13 cellular contexts compared by ENCODE assay signal in the genomic region with DNA sequence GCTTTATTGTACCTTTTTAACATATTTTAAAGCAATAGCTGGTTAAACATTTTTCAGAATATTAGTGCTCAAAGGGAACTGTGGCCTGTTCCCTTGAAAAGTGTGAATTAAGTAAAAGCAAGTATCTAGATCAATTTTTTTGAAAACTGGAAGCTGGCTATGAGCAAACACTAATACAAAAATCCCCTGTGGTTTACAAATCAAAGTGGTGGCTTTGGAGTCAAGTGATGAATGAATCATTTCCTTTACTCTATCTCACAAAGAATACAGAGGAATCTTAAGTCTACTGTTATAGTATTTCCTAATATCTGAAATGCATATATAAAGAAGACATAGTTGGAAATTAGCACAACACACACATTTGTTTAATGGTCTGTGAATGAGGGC.
DNase-seq lines count a peak whose midpoint lies in the region; ATAC-seq and TF ChIP-seq lines count a peak whose summit lies in the region.
"Had no signal": no experiment of that assay in that cellular context is flagged by ENCODE, and none has a peak within 500 bp of the region (broad histone marks: within the 10 kb centered on the region; RNA-seq: fewer than 3 reads in every experiment).

No MANE protein-coding gene starts in this region.

- DNase-seq in foreskin keratinocyte = peak; percentile 65 to 80
- no peak for DNase-seq in DMS79 treated with DMSO at 0.1 percent for 48 hours (lab: John Stamatoyannopoulos, UW)
- no peak for DNase-seq in NCI-H2196 (lab: John Stamatoyannopoulos, UW; ENCODE audit: unreplicated experiment)
- DNase-seq in central memory CD4-positive, alpha-beta T cell = no peak
- DNase-seq: DMS 273 treated with DMSO at 0.1 percent for 48 hours, dorsolateral prefrontal cortex, hypothalamus, IMR-90, NCI-H446 had no signal

- no peak for TF ChIP-seq CTCF in foreskin keratinocyte (conservative IDR thresholded peaks at IDR 0.05)

- peaks cover 24% of the 10 kb centered on the region for H3K4me1 ChIP-seq in foreskin keratinocyte

- ATAC-seq in GM18870 (IDR thresholded peaks at IDR 0.05; ENCODE audit: unreplicated experiment) (peak; percentile 92), HG02588 (IDR thresholded peaks at IDR 0.05; ENCODE audit: unreplicated experiment) (peak; percentile 78), HG03571 (IDR thresholded peaks at IDR 0.05; ENCODE audit: unreplicated experiment) (peak; percentile 75), foreskin keratinocyte (peak; percentile 88), GM21576 (IDR thresholded peaks at IDR 0.05; ENCODE audit: unreplicated experiment) (no peak)

- H3K27ac ChIP-seq in foreskin keratinocyte = peak overlapping the region; percentile 99
- H3K27ac ChIP-seq: dorsolateral prefrontal cortex had no signal

- H3K27me3 ChIP-seq in foreskin keratinocyte = no peaks in the 10 kb centered on the region
- H3K27me3 ChIP-seq: dorsolateral prefrontal cortex had no signal

Comparison
In these comparisons a context has a peak if more than half of its experiments do, and no peak if none do; other contexts are left out.
1. DNase-seq: peak in foreskin keratinocyte (2 of 2); none in DMS79 treated with DMSO at 0.1 percent for 48 hours (single experiment), NCI-H2196 (single experiment) and central memory CD4-positive, alpha-beta T cell (single experiment).